In the genomic region with DNA sequence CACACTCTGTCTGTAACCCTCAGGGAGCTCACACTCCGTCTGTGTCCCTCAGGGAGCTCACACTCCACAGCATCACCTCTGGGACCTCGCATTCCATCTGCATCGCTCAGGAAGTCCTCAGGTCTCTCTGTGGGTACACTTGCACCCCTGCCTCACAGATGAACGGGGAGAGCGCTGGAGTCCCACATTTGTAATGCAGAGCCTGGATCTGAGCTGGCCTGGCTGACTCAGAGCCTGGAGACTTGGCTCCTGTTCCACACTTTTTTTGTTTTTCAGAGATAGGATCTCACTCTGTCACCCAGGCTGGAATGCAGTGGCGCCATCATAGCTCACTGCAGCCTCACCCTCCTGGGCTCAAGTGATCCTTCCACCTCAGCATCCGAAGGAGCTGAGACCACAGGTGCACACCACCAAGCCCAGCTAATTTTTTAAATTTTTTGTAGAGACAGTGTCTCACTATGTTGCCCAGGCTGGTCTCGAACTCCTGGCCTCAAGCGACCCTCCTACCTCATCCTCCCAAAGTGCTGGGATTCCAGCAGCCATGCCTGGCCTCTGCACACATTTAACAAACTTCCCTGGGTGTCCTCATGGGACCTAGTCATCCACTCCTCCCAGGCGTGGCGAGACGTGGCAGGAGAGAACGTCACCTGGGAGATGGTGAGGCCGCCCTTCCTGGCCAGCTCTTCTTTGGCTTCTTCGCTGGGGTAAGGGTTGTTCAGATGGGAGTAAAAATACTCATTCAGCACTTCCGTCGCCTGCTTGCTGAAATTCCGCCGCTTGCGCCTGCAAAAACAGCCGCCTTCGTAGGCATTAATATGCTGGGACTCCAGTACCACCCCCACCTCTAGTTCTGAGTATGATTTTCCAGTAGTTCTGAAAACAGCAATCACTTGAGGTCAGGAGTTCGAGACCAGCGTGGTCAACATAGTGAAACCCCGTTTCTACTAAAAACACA, we compare ENCODE assay signal across 18 cellular contexts. TPM values are rescaled to one million over a fixed set of nuclear protein-coding genes. Genes with fewer than 3 reads are reported as not detected.
A peak's percentile ranks its signal among the peaks of the same experiment; 100 is the strongest.
DNase-seq lines count a peak whose midpoint lies in the region; ATAC-seq, FAIRE-seq and TF ChIP-seq lines count a peak whose summit lies in the region.
"Had no signal": no experiment of that assay in that cellular context is flagged by ENCODE, and none has a peak within 500 bp of the region (broad histone marks: within the 10 kb centered on the region; RNA-seq: fewer than 3 reads in every experiment).

No MANE protein-coding gene starts in this region.

- H3K27me3 ChIP-seq in osteoblast (ENCODE audit: insufficient read depth, low read length): no peaks in the 10 kb centered on the region
- H3K27me3 ChIP-seq: transverse colon had no signal

- in situ Hi-C loops in astrocyte of the spinal cord (cut with HindIII; ENCODE audit: low sequenced_read_pairs): no loop called here

- peaks cover 9% of the 10 kb centered on the region for H3K4me1 Mint-ChIP-seq in activated T-cell treated with anti-CD3 and anti-CD28 coated beads, Interleukin-2, amount 50 U/mL, for 24 hours (ENCODE audit: low read depth)
- H3K4me1 Mint-ChIP-seq in activated T-cell treated with anti-CD3 and anti-CD28 coated beads, Interleukin-2, amount 50 U/mL, for 4 hours (ENCODE audit: low read depth): no peaks in the 10 kb centered on the region
- H3K4me1 Mint-ChIP-seq: activated B cell treated with CpG ODN at 0.5 μM for 24 hours; activated naive CD4-positive, alpha-beta T cell treated with anti-CD3 and anti-CD28 coated beads, Interleukin-2, amount 50 U/mL, for 24 hours had no signal

- ATAC-seq in activated T-cell treated with anti-CD3 and anti-CD28 coated beads, Interleukin-2, amount 50 U/mL, for 4 hours: no peak
- ATAC-seq: HCT116, left ventricle myocardium superior had no signal

- H4K20me1 ChIP-seq in osteoblast (ENCODE audit: insufficient read depth, low read length): no peaks in the 10 kb centered on the region

- H3K79me2 ChIP-seq in osteoblast (ENCODE audit: insufficient read depth, low read length): no peaks in the 10 kb centered on the region

- H3K27me3 Mint-ChIP-seq in activated T-cell treated with anti-CD3 and anti-CD28 coated beads, Interleukin-2, amount 50 U/mL, for 24 hours: no peaks in the 10 kb centered on the region
- H3K27me3 Mint-ChIP-seq in activated T-cell treated with anti-CD3 and anti-CD28 coated beads, Interleukin-2, amount 50 U/mL, for 4 hours (ENCODE audit: low read depth): no peaks in the 10 kb centered on the region
- H3K27me3 Mint-ChIP-seq: activated B cell treated with CpG ODN at 0.5 μM for 24 hours; activated naive CD4-positive, alpha-beta T cell treated with anti-CD3 and anti-CD28 coated beads, Interleukin-2, amount 50 U/mL, for 24 hours had no signal

- H2AFZ ChIP-seq in osteoblast (ENCODE audit: low read length): no peak overlapping the region

- TF ChIP-seq CTCF in astrocyte of the spinal cord (IDR thresholded peaks at IDR 0.05; ENCODE audit: low read depth, low read length): no peak
- TF ChIP-seq CTCF in osteoblast (IDR thresholded peaks at IDR 0.05; ENCODE audit: extremely low read depth, low read depth, low read length): no peak

- peak overlapping the region; percentile 63 for H3K27ac Mint-ChIP-seq in activated T-cell treated with anti-CD3 and anti-CD28 coated beads, Interleukin-2, amount 50 U/mL, for 24 hours
- H3K27ac Mint-ChIP-seq: activated B cell treated with CpG ODN at 0.5 μM for 24 hours; activated naive CD4-positive, alpha-beta T cell treated with anti-CD3 and anti-CD28 coated beads, Interleukin-2, amount 50 U/mL, for 24 hours had no signal

- FAIRE-seq in frontal cortex (lab: Jason Lieb, UNC): no peak
- FAIRE-seq: GM12891 had no signal

- H3K27ac ChIP-seq in osteoblast (ENCODE audit: low read depth, low read length): no peak overlapping the region
- H3K27ac ChIP-seq: KMS-11, skin epidermis, transverse colon had no signal

- H3K4me2 ChIP-seq in osteoblast (ENCODE audit: insufficient read depth, low read length): no peak overlapping the region
- H3K4me2 ChIP-seq: KMS-11 had no signal

- peaks cover 12% of the 10 kb centered on the region for H3K4me1 ChIP-seq in osteoblast (ENCODE audit: insufficient read depth, low read length)
- H3K4me1 ChIP-seq: transverse colon had no signal

- no peaks in the 10 kb centered on the region for H3K9me3 Mint-ChIP-seq in activated T-cell treated with anti-CD3 and anti-CD28 coated beads, Interleukin-2, amount 50 U/mL, for 24 hours
- no peaks in the 10 kb centered on the region for H3K9me3 Mint-ChIP-seq in activated T-cell treated with anti-CD3 and anti-CD28 coated beads, Interleukin-2, amount 50 U/mL, for 4 hours
- H3K9me3 Mint-ChIP-seq: activated B cell treated with CpG ODN at 0.5 μM for 24 hours; activated naive CD4-positive, alpha-beta T cell treated with anti-CD3 and anti-CD28 coated beads, Interleukin-2, amount 50 U/mL, for 24 hours had no signal

- no peak for DNase-seq in activated T-cell treated with anti-CD3 and anti-CD28 coated beads, Interleukin-2, amount 50 U/mL, for 24 hours
- no peak for DNase-seq in activated T-cell treated with anti-CD3 and anti-CD28 coated beads, Interleukin-2, amount 50 U/mL, for 4 hours
- DNase-seq in astrocyte of the spinal cord (ENCODE audit: low read depth, low spot score) (peak; percentile 30), osteoblast (ENCODE audit: insufficient read length, low spot score, missing footprints) (peak; percentile 93), frontal cortex (ENCODE audit: low spot score in 2 of 2) (no peak), NCI-H526 (lab: John Stamatoyannopoulos, UW) (no peak)
- DNase-seq: activated B cell treated with CpG ODN at 0.5 μM for 24 hours, DMS 273 treated with DMSO at 0.1 percent for 48 hours, head of caudate nucleus, left ventricle myocardium superior, NCI-H2081 treated with DMSO at 0.1 percent for 48 hours, transverse colon had no signal

- H3K9me3 ChIP-seq in osteoblast (ENCODE audit: low read depth, low read length): no peaks in the 10 kb centered on the region
- H3K9me3 ChIP-seq: transverse colon had no signal

- no peak overlapping the region for H3K4me3 Mint-ChIP-seq in activated T-cell treated with anti-CD3 and anti-CD28 coated beads, Interleukin-2, amount 50 U/mL, for 24 hours
- H3K4me3 Mint-ChIP-seq in activated T-cell treated with anti-CD3 and anti-CD28 coated beads, Interleukin-2, amount 50 U/mL, for 4 hours: no peak overlapping the region
- H3K4me3 Mint-ChIP-seq: activated B cell treated with CpG ODN at 0.5 μM for 24 hours; activated naive CD4-positive, alpha-beta T cell treated with anti-CD3 and anti-CD28 coated beads, Interleukin-2, amount 50 U/mL, for 24 hours had no signal

- H3K4me3 ChIP-seq in astrocyte of the spinal cord (ENCODE audit: low read depth, low read length) (no peak overlapping the region), osteoblast (ENCODE audit: insufficient read depth, low read length) (no peak overlapping the region)
- H3K4me3 ChIP-seq: skin epidermis, transverse colon had no signal

- H3K36me3 ChIP-seq in osteoblast (ENCODE audit: insufficient read depth, low read length): no peaks in the 10 kb centered on the region
- H3K36me3 ChIP-seq: transverse colon had no signal

- H3K36me3 Mint-ChIP-seq in activated T-cell treated with anti-CD3 and anti-CD28 coated beads, Interleukin-2, amount 50 U/mL, for 24 hours (ENCODE audit: low read depth): peaks cover 58% of the 10 kb centered on the region
- peaks cover 22% of the 10 kb centered on the region for H3K36me3 Mint-ChIP-seq in activated T-cell treated with anti-CD3 and anti-CD28 coated beads, Interleukin-2, amount 50 U/mL, for 4 hours (ENCODE audit: insufficient read depth)

RNA-seq across cellular contexts. Expression of gene CILP2, which starts 31.0 kb away (rescaled TPM):
- total RNA-seq in activated T-cell treated with anti-CD3 and anti-CD28 coated beads, Interleukin-2, amount 50 U/mL, for 4 hours: under 1 TPM; 0.13 to 0.19 (median 0.18) TPM
- total RNA-seq in osteoblast (0.72 and 0.88 TPM in 2 replicates), frontal cortex (0.82 TPM)

RNA-seq across cellular contexts. Expression of gene YJEFN3, which starts 40.4 kb away (rescaled TPM):
- total RNA-seq in activated T-cell treated with anti-CD3 and anti-CD28 coated beads, Interleukin-2, amount 50 U/mL, for 4 hours: 10 to 100 TPM; 10.6 to 13.7 (median 13.4) TPM
- total RNA-seq in osteoblast (under 0.01 and 0.29 TPM in 2 replicates), frontal cortex (5.7 TPM)

RNA-seq across cellular contexts. Expression of gene PBX4, which starts 49.4 kb away (rescaled TPM):
- total RNA-seq in activated T-cell treated with anti-CD3 and anti-CD28 coated beads, Interleukin-2, amount 50 U/mL, for 4 hours: 10 to 100 TPM in 1 of 3 donors, 1 to 10 TPM in 2; 8.9 to 12.1 (median 9.2) TPM
- 0.36 and 0.88 TPM in 2 replicates for total RNA-seq in osteoblast
- total RNA-seq in frontal cortex: 11.4 TPM
- total RNA-seq: dermis microvascular lymphatic vessel endothelial cell had no signal

RNA-seq across cellular contexts. Expression of gene NDUFA13, which starts 53.1 kb away (rescaled TPM):
- total RNA-seq in activated T-cell treated with anti-CD3 and anti-CD28 coated beads, Interleukin-2, amount 50 U/mL, for 4 hours: 100 to 1,000 TPM; 431 to 445 (median 436) TPM
- 160 and 202 TPM in 2 replicates for total RNA-seq in osteoblast
- total RNA-seq in frontal cortex: 86.8 TPM

RNA-seq across cellular contexts. Expression of gene TSSK6, which starts 53.7 kb away (rescaled TPM):
- total RNA-seq in activated T-cell treated with anti-CD3 and anti-CD28 coated beads, Interleukin-2, amount 50 U/mL, for 4 hours: 1 to 10 TPM; 3.6 to 3.8 (median 3.8) TPM
- total RNA-seq in osteoblast (2.7 and 4.3 TPM in 2 replicates), frontal cortex (2.4 TPM)

Comparison
In these comparisons a context has a peak if more than half of its experiments do, and no peak if none do; other contexts are left out.
1. DNase-seq: peak in astrocyte of the spinal cord (single experiment) and osteoblast (single experiment); none in activated T-cell treated with anti-CD3 and anti-CD28 coated beads, Interleukin-2, amount 50 U/mL, for 24 hours (single experiment), activated T-cell treated with anti-CD3 and anti-CD28 coated beads, Interleukin-2, amount 50 U/mL, for 4 hours (single experiment), frontal cortex (0 of 2) and NCI-H526 (0 of 2).